1 cellular context compared by ENCODE assay signal in genomic region chr17:32927724-32928526, GRCh38.
TF ChIP-seq lines count a peak whose summit lies in the region.

TMEM98 (plus strand) TSS chr17:32928153; CDS start chr17:32931529, 3,376 bp downstream.

TF ChIP-seq in K562, 482 proteins besides CTCF, POLR2A, EP300 and RAD21 (continued from another document and continues in another):
- no peak for TF ChIP-seq RFX5 (IDR thresholded peaks at IDR 0.05; ENCODE audit: low read depth, low read length)
- no peak for TF ChIP-seq HMG20B (CRISPR knock-in tag; IDR thresholded peaks at IDR 0.05)
- no peak for TF ChIP-seq CREB3L1 (IDR thresholded peaks at IDR 0.05; ENCODE audit: borderline replicate concordance, low read depth)
- TF ChIP-seq KDM1A (IDR thresholded peaks at IDR 0.05) = no peak
- peak; percentile 65 for TF ChIP-seq RBFOX2 (IDR thresholded peaks at IDR 0.05; ENCODE audit: low read depth, low read length)
- TF ChIP-seq SAP30 (IDR thresholded peaks at IDR 0.05; ENCODE audit: borderline replicate concordance, insufficient read depth, low read depth, low read length, poor library complexity, severe bottlenecking) = no peak
- no peak for TF ChIP-seq U2AF1 (optimal IDR thresholded peaks at IDR 0.05; ENCODE audit: low read depth, low read length)
- TF ChIP-seq MCM5 (IDR thresholded peaks at IDR 0.05; ENCODE audit: low read depth) = no peak
- TF ChIP-seq NR1H2 (CRISPR knock-in tag; IDR thresholded peaks at IDR 0.05) = no peak
- TF ChIP-seq IRF9 (tag; IDR thresholded peaks at IDR 0.05) = no peak
- no peak for TF ChIP-seq FOXA1 (IDR thresholded peaks at IDR 0.05; ENCODE audit: borderline replicate concordance)
- peak; percentile 27; the same call in 1 of the 2 replicates for TF ChIP-seq ZFX (CRISPR knock-in tag; IDR thresholded peaks at IDR 0.05)
- TF ChIP-seq ZNF644 (tag; IDR thresholded peaks at IDR 0.05; ENCODE audit: low read depth) = no peak
- no peak for TF ChIP-seq CBX1 (IDR thresholded peaks at IDR 0.05; ENCODE audit: low read depth)
- TF ChIP-seq FIP1L1 (IDR thresholded peaks at IDR 0.05; ENCODE audit: low read depth, low read length, poor library complexity, severe bottlenecking) = no peak
- TF ChIP-seq CHD4 (IDR thresholded peaks at IDR 0.05; ENCODE audit: insufficient read depth, insufficient replicate concordance, low read depth, low read length, poor library complexity, severe bottlenecking) = no peak
- TF ChIP-seq NKRF (IDR thresholded peaks at IDR 0.05; ENCODE audit: borderline replicate concordance) = no peak
- no peak for TF ChIP-seq MTF1 (CRISPR knock-in tag; IDR thresholded peaks at IDR 0.05; ENCODE audit: borderline replicate concordance)
- TF ChIP-seq PTRF (tag; IDR thresholded peaks at IDR 0.05) = no peak
- peak; percentile 92 for TF ChIP-seq ZBTB7A (IDR thresholded peaks at IDR 0.05; ENCODE audit: borderline replicate concordance, control insufficient read depth, low read depth, low read length)
- no peak for TF ChIP-seq FOXJ3 (CRISPR knock-in tag; IDR thresholded peaks at IDR 0.05)
- TF ChIP-seq CTBP1 (IDR thresholded peaks at IDR 0.05; ENCODE audit: borderline replicate concordance) = 0 out of 2 replicates have a peak, but pooled peaks have one; percentile 23
- no peak for TF ChIP-seq NCOR1 (IDR thresholded peaks at IDR 0.05)
- no peak for TF ChIP-seq MGA (IDR thresholded peaks at IDR 0.05)
- no peak for TF ChIP-seq E4F1 (CRISPR knock-in tag; IDR thresholded peaks at IDR 0.05; ENCODE audit: borderline replicate concordance)
- no peak for TF ChIP-seq SMARCA4 (IDR thresholded peaks at IDR 0.05)
- 0 out of 2 replicates have a peak, but pooled peaks have one; percentile 54 for TF ChIP-seq PHB (CRISPR knock-in tag; IDR thresholded peaks at IDR 0.05)
- TF ChIP-seq GABPB2 (CRISPR knock-in tag; conservative IDR thresholded peaks at IDR 0.05) = no peak
- TF ChIP-seq ZBTB11 (CRISPR knock-in tag; IDR thresholded peaks at IDR 0.05) = no peak; a peak in 1 of 6 replicates
- TF ChIP-seq TFE3 (CRISPR knock-in tag; IDR thresholded peaks at IDR 0.05) = no peak
- TF ChIP-seq NUFIP1 (IDR thresholded peaks at IDR 0.05; ENCODE audit: partially characterized antibody) = no peak
- TF ChIP-seq ZNF41 (CRISPR knock-in tag; conservative IDR thresholded peaks at IDR 0.05) = no peak
- no peak for TF ChIP-seq GABPA (tag; conservative IDR thresholded peaks at IDR 0.05; ENCODE audit: low read depth)
- TF ChIP-seq TAF1 (IDR thresholded peaks at IDR 0.05; ENCODE audit: control insufficient read depth, extremely low read depth, insufficient read depth, low read length, severe bottlenecking) = peak; percentile 44
- no peak for TF ChIP-seq ZNF253 (CRISPR knock-in tag; conservative IDR thresholded peaks at IDR 0.05)
- no peak for TF ChIP-seq ZC3H11A (IDR thresholded peaks at IDR 0.05; ENCODE audit: low read depth, low read length)
- no peak for TF ChIP-seq CEBPB (tag; IDR thresholded peaks at IDR 0.05)
- no peak for TF ChIP-seq FUS (optimal IDR thresholded peaks at IDR 0.05; ENCODE audit: low read depth, low read length)
